27 cellular contexts compared by ENCODE assay signal in genomic region chr20:854601-855000, GRCh38. TPM values are rescaled to one million over a fixed set of nuclear protein-coding genes. Genes with fewer than 3 reads are reported as not detected.
DNase-seq lines count a peak whose midpoint lies in the region; ATAC-seq, FAIRE-seq and TF ChIP-seq lines count a peak whose summit lies in the region.
"Had no signal": no experiment of that assay in that cellular context is flagged by ENCODE, and none has a peak within 500 bp of the region (broad histone marks: within the 10 kb centered on the region; RNA-seq: fewer than 3 reads in every experiment).

No MANE protein-coding gene starts in this region.

- peaks cover 43% of the 10 kb centered on the region for H3K4me1 ChIP-seq in CD8-positive, alpha-beta T cell (ENCODE audit: insufficient read depth, low read length)
- peaks cover 12% of the 10 kb centered on the region for H3K4me1 ChIP-seq in mesenchymal stem cell (ENCODE audit: control insufficient read depth, insufficient read depth, low read depth, low read length)
- H3K4me1 ChIP-seq: gastroesophageal sphincter, right atrium auricular region had no signal

- no peaks in the 10 kb centered on the region for H3K9me3 ChIP-seq in CD8-positive, alpha-beta T cell (ENCODE audit: low read length)
- H3K9me3 ChIP-seq in mesenchymal stem cell (ENCODE audit: control insufficient read depth, low read length) = no peaks in the 10 kb centered on the region
- H3K9me3 ChIP-seq: gastroesophageal sphincter, right atrium auricular region, suprapubic skin, upper lobe of left lung had no signal

- peak overlapping the region; percentile 21 for H4K8ac ChIP-seq in mesenchymal stem cell (ENCODE audit: low read length)

- H3K27ac ChIP-seq in CD8-positive, alpha-beta T cell (ENCODE audit: low read depth, low read length) = no peak overlapping the region
- H3K27ac ChIP-seq in mesenchymal stem cell (ENCODE audit: low read length, poor library complexity, severe bottlenecking) = no peak overlapping the region
- H3K27ac ChIP-seq: gastroesophageal sphincter, hepatocyte, parathyroid adenoma, right atrium auricular region, upper lobe of left lung had no signal

- H3K79me1 ChIP-seq in mesenchymal stem cell (replicated peaks; ENCODE audit: low read length, poor library complexity, severe bottlenecking) = no peaks in the 10 kb centered on the region

- H3K14ac ChIP-seq in mesenchymal stem cell (ENCODE audit: low read length in 2 of 2) = no peak overlapping the region

- H3K4me1 Mint-ChIP-seq in activated CD4-positive, alpha-beta T cell treated with anti-CD3 and anti-CD28 coated beads, Interleukin-2, amount 10 ng/mL, durations not matched to agents 7 days and 5 days = peaks cover 89% of the 10 kb centered on the region
- H3K4me1 Mint-ChIP-seq in CD8-positive, alpha-beta T cell (ENCODE audit: low read depth) = peaks cover 69% of the 10 kb centered on the region
- H3K4me1 Mint-ChIP-seq in chondrocyte (ENCODE audit: low read depth) = peaks cover 14% of the 10 kb centered on the region

- H3K9me3 Mint-ChIP-seq in activated CD4-positive, alpha-beta T cell treated with anti-CD3 and anti-CD28 coated beads, Interleukin-2, amount 10 ng/mL, durations not matched to agents 7 days and 5 days = peaks cover 9% of the 10 kb centered on the region
- H3K9me3 Mint-ChIP-seq in CD8-positive, alpha-beta T cell = peaks cover 2% of the 10 kb centered on the region
- H3K9me3 Mint-ChIP-seq in chondrocyte (ENCODE audit: low read depth) = no peaks in the 10 kb centered on the region
- H3K9me3 Mint-ChIP-seq: central memory CD8-positive, alpha-beta T cell; dendritic cell treated with granulocyte-macrophage colony-stimulating factor and Interleukin-4, amounts not matched to agents 40 ng/mL and 50 ng/mL, for 4 days had no signal

- no peak overlapping the region for H3K4me3 Mint-ChIP-seq in activated CD4-positive, alpha-beta T cell treated with anti-CD3 and anti-CD28 coated beads, Interleukin-2, amount 10 ng/mL, durations not matched to agents 7 days and 5 days
- no peak overlapping the region for H3K4me3 Mint-ChIP-seq in CD8-positive, alpha-beta T cell
- no peak overlapping the region for H3K4me3 Mint-ChIP-seq in chondrocyte (ENCODE audit: unreplicated experiment)
- H3K4me3 Mint-ChIP-seq: central memory CD8-positive, alpha-beta T cell; dendritic cell treated with granulocyte-macrophage colony-stimulating factor and Interleukin-4, amounts not matched to agents 40 ng/mL and 50 ng/mL, for 4 days; memory B cell had no signal

- peaks cover 43% of the 10 kb centered on the region for H3K36me3 Mint-ChIP-seq in activated CD4-positive, alpha-beta T cell treated with anti-CD3 and anti-CD28 coated beads, Interleukin-2, amount 10 ng/mL, durations not matched to agents 7 days and 5 days (ENCODE audit: low read depth)
- H3K36me3 Mint-ChIP-seq in CD8-positive, alpha-beta T cell = peaks cover 2% of the 10 kb centered on the region
- H3K36me3 Mint-ChIP-seq in chondrocyte (ENCODE audit: low read depth) = no peaks in the 10 kb centered on the region

- no peak overlapping the region for H2BK15ac ChIP-seq in mesenchymal stem cell (ENCODE audit: low read depth, poor library complexity, severe bottlenecking)

- H3K9ac ChIP-seq in mesenchymal stem cell (ENCODE audit: low read length) = no peak overlapping the region
- H3K9ac ChIP-seq: parathyroid adenoma had no signal

- no peak for TF ChIP-seq CTCF in CD8-positive, alpha-beta T cell (IDR thresholded peaks at IDR 0.05)
- TF ChIP-seq CTCF in chondrocyte (IDR thresholded peaks at IDR 0.05) = no peak

- no peak for DNase-seq in activated CD4-positive, alpha-beta T cell treated with anti-CD3 and anti-CD28 coated beads, Interleukin-2, amount 10 ng/mL, durations not matched to agents 7 days and 5 days
- DNase-seq in activated CD4-positive, alpha-beta T cell treated with anti-CD3 and anti-CD28 coated beads for 48 hours = no peak
- DNase-seq in CD8-positive, alpha-beta T cell = no peak
- DNase-seq in chondrocyte (ENCODE audit: low spot score) = peak; percentile 30
- DNase-seq in mesenchymal stem cell = no peak
- no peak for DNase-seq in NCI-H446 treated with DMSO at 0.1 percent for 48 hours (lab: John Stamatoyannopoulos, UW)
- no peak for DNase-seq in frontal cortex (ENCODE audit: low spot score in 2 of 2)
- no peak for DNase-seq in activated CD4-positive, CD25-positive, alpha-beta regulatory T cell (lab: John Stamatoyannopoulos, UW)
- DNase-seq: activated CD8-positive, alpha-beta memory T cell treated with anti-CD3 and anti-CD28 coated beads for 24 hours; activated gamma-delta T cell; activated T-cell treated with anti-CD3 and anti-CD28 coated beads for 4 hours; DMS 273 treated with DMSO at 0.1 percent for 48 hours; NCI-H1048; small intestine; stimulated activated naive CD4-positive, alpha-beta T cell; T-helper 1 cell; upper lobe of left lung had no signal

- no peaks in the 10 kb centered on the region for H3K36me3 ChIP-seq in CD8-positive, alpha-beta T cell (ENCODE audit: insufficient read depth, low read length)
- H3K36me3 ChIP-seq in mesenchymal stem cell (ENCODE audit: control insufficient read depth in 1 of 2, insufficient read depth in 2 of 2, low read depth in 1 of 2, low read length in 2 of 2) = no peaks in the 10 kb centered on the region
- H3K36me3 ChIP-seq: gastroesophageal sphincter, right atrium auricular region, suprapubic skin, upper lobe of left lung had no signal

- no peak overlapping the region for H2AFZ ChIP-seq in mesenchymal stem cell (ENCODE audit: low read depth, low read length)
- H2AFZ ChIP-seq: hepatocyte, parathyroid adenoma had no signal

- no peak overlapping the region for H2BK12ac ChIP-seq in mesenchymal stem cell (ENCODE audit: low read length in 2 of 2)

- H3K27ac Mint-ChIP-seq in activated CD4-positive, alpha-beta T cell treated with anti-CD3 and anti-CD28 coated beads, Interleukin-2, amount 10 ng/mL, durations not matched to agents 7 days and 5 days = peak overlapping the region; percentile 51
- peak overlapping the region; percentile 62 for H3K27ac Mint-ChIP-seq in CD8-positive, alpha-beta T cell
- no peak overlapping the region for H3K27ac Mint-ChIP-seq in chondrocyte (ENCODE audit: unreplicated experiment)
- H3K27ac Mint-ChIP-seq: memory B cell had no signal

- H3K23ac ChIP-seq in mesenchymal stem cell (ENCODE audit: low read length in 2 of 2) = peak overlapping the region in 1 of 2 experiments; percentile 54

- H2BK5ac ChIP-seq in mesenchymal stem cell (ENCODE audit: low read depth, low read length, poor library complexity, severe bottlenecking) = no peak overlapping the region

- POLR2A ChIA-PET in activated CD4-positive, alpha-beta T cell treated with anti-CD3 and anti-CD28 coated beads, Interleukin-2, amount 10 ng/mL, durations not matched to agents 7 days and 5 days (lab: Charles Lee) = interaction anchor here (0.6 kb wide), 1 partner anchor 14 kb away, joined by 10 read pairs; no protein-coding TSS in a partner anchor
- POLR2A ChIA-PET in CD8-positive, alpha-beta T cell (lab: Charles Lee) = interaction anchor here (2.9 kb wide), 1 partner anchor 8 kb away, joined by 14 read pairs; no protein-coding TSS in a partner anchor

- H3K27me3 Mint-ChIP-seq in activated CD4-positive, alpha-beta T cell treated with anti-CD3 and anti-CD28 coated beads, Interleukin-2, amount 10 ng/mL, durations not matched to agents 7 days and 5 days = no peaks in the 10 kb centered on the region
- no peaks in the 10 kb centered on the region for H3K27me3 Mint-ChIP-seq in CD8-positive, alpha-beta T cell (ENCODE audit: low read depth)
- no peaks in the 10 kb centered on the region for H3K27me3 Mint-ChIP-seq in chondrocyte (ENCODE audit: low read depth)
- H3K27me3 Mint-ChIP-seq: central memory CD8-positive, alpha-beta T cell; dendritic cell treated with granulocyte-macrophage colony-stimulating factor and Interleukin-4, amounts not matched to agents 40 ng/mL and 50 ng/mL, for 4 days; memory B cell had no signal

- CTCF ChIA-PET in activated CD4-positive, alpha-beta T cell treated with anti-CD3 and anti-CD28 coated beads, Interleukin-2, amount 10 ng/mL, durations not matched to agents 7 days and 5 days (lab: Charles Lee) = interaction anchor here (0.6 to 1.0 kb wide), 3 partner anchors 21 to 254 kb away, joined by 3 to 4 read pairs (median 3); no protein-coding TSS in a partner anchor
- CTCF ChIA-PET in CD8-positive, alpha-beta T cell (lab: Charles Lee) = interaction anchor here (1.1 to 3.7 kb wide), 2 partner anchors 36 to 102 kb away, joined by 4 to 15 read pairs; no protein-coding TSS in a partner anchor

- H2AK5ac ChIP-seq in mesenchymal stem cell (ENCODE audit: low read length, severe bottlenecking) = no peak overlapping the region

- H2BK120ac ChIP-seq in mesenchymal stem cell (ENCODE audit: low read depth, low read length) = no peak overlapping the region

- H3K4me2 ChIP-seq in mesenchymal stem cell (ENCODE audit: low read length, poor library complexity, severe bottlenecking) = no peak overlapping the region
- H3K4me2 ChIP-seq: hepatocyte had no signal

- H3K4me3 ChIP-seq in CD8-positive, alpha-beta T cell (ENCODE audit: low read depth, low read length) = no peak overlapping the region
- no peak overlapping the region for H3K4me3 ChIP-seq in mesenchymal stem cell (ENCODE audit: insufficient read depth in 1 of 2, low read depth in 1 of 2, low read length in 2 of 2)
- H3K4me3 ChIP-seq: gastroesophageal sphincter, hepatocyte, right atrium auricular region, suprapubic skin, upper lobe of left lung had no signal

- intact Hi-C loops in CD8-positive, alpha-beta T cell (cut with DNase I, micrococcal nuclease) = no loop called here

- H3K27me3 ChIP-seq in CD8-positive, alpha-beta T cell (ENCODE audit: insufficient read depth, low read length) = no peaks in the 10 kb centered on the region
- H3K27me3 ChIP-seq in mesenchymal stem cell (ENCODE audit: control insufficient read depth in 1 of 2, insufficient read depth in 1 of 2, low read length in 2 of 2) = no peaks in the 10 kb centered on the region
- H3K27me3 ChIP-seq: hepatocyte, right atrium auricular region, suprapubic skin, upper lobe of left lung had no signal

- FAIRE-seq in frontal cortex (lab: Jason Lieb, UNC) = no peak
- FAIRE-seq: HTR-8/SVneo, small intestine had no signal

- no peak for ATAC-seq in CD8-positive, alpha-beta T cell
- ATAC-seq: gastroesophageal sphincter, left lobe of liver had no signal

- no peak overlapping the region for H3K18ac ChIP-seq in mesenchymal stem cell (ENCODE audit: low read depth in 1 of 2, low read length in 2 of 2)

- WGBS in mesenchymal stem cell = 76% methylated on average over 2 of the region's 6 CpGs

- no peak overlapping the region for H4K91ac ChIP-seq in mesenchymal stem cell (ENCODE audit: low read length)

- H3K4ac ChIP-seq in mesenchymal stem cell (ENCODE audit: low read depth in 1 of 2, low read length in 2 of 2) = no peak overlapping the region

RNA-seq across cellular contexts. Expression of gene FAM110A, which starts 21.1 kb away (rescaled TPM):
- total RNA-seq in activated CD4-positive, alpha-beta T cell treated with anti-CD3 and anti-CD28 coated beads, Interleukin-2, amount 10 ng/mL, durations not matched to agents 7 days and 5 days = 10 to 100 TPM; 27.6 to 30.2 TPM
- 1 to 10 TPM; 6.7 to 7.7 TPM for total RNA-seq in CD8-positive, alpha-beta T cell
- 2.0 to 2.6 TPM (median 2.4 TPM) in 3 replicates for total RNA-seq in chondrocyte
- polyA plus RNA-seq in mesenchymal stem cell (2013, experiment 1 of 2) = 2.1 TPM
- 2.0 TPM for polyA plus RNA-seq in mesenchymal stem cell (2013, experiment 2 of 2)
- total RNA-seq in frontal cortex = 8.6 TPM
